21 cellular contexts compared by ENCODE assay signal in genomic region chr1:198890531-198890930, GRCh38.
DNase-seq lines count a peak whose midpoint lies in the region; ATAC-seq, FAIRE-seq and TF ChIP-seq lines count a peak whose summit lies in the region.
"Had no signal": no experiment of that assay in that cellular context is flagged by ENCODE, and none has a peak within 500 bp of the region (broad histone marks: within the 10 kb centered on the region; RNA-seq: fewer than 3 reads in every experiment).

No MANE protein-coding gene starts in this region.

- H3K27me3 Mint-ChIP-seq in endothelial cell (ENCODE audit: unreplicated experiment) = peaks cover 8% of the 10 kb centered on the region
- H3K27me3 Mint-ChIP-seq: naive B cell; stimulated activated naive B cell treated with anti-CD40 and anti-IgM and Interleukin-4, amounts not matched to agents 10 μg/mL and 1 μg/mL and 100 μg/mL, for 72 hours had no signal

- H3K27me3 ChIP-seq in A673 (replicated peaks; ENCODE audit: insufficient read depth, low read depth, low read length, poor library complexity) (no peaks in the 10 kb centered on the region), thyroid gland (no peaks in the 10 kb centered on the region), esophagus muscularis mucosa (no peaks in the 10 kb centered on the region)
- H3K27me3 ChIP-seq: vagina had no signal

- intact Hi-C loops in A673 (cut with micrococcal nuclease; ENCODE audit: unreplicated experiment) (loop anchor here (5.0 to 10.0 kb wide), 3 partner anchors 116 to 574 kb away; no protein-coding TSS in a partner anchor), thyroid gland (cut with DNase I) (no loop called here), cardiac septum (cut with DNase I) (no loop called here), esophagus muscularis mucosa (cut with DNase I) (no loop called here)

- no peak for TF ChIP-seq POLR2A in thyroid gland (IDR thresholded peaks at IDR 0.05)
- TF ChIP-seq POLR2A in esophagus muscularis mucosa (IDR thresholded peaks at IDR 0.05; ENCODE audit: low read depth) = no peak

- peak overlapping the region; percentile 67 for H3K27ac Mint-ChIP-seq in endothelial cell (ENCODE audit: unreplicated experiment)
- H3K27ac Mint-ChIP-seq: activated T-helper 2 cell treated with anti-CD3 and anti-CD28 coated beads, Interferon-gamma antibody, Interleukin-2, Interleukin-4, amounts not matched to agents 10 μg/mL and 5 μg/mL and 100 μg/mL, durations not matched to agents 14 hours and 24 hours and 36 hours; stimulated activated naive B cell treated with anti-CD40 and anti-IgM and Interleukin-4, amounts not matched to agents 10 μg/mL and 1 μg/mL and 100 μg/mL, for 72 hours had no signal

- H3K9me3 ChIP-seq in A673 (ENCODE audit: low read depth, low read length, poor library complexity, severe bottlenecking) = no peaks in the 10 kb centered on the region
- H3K9me3 ChIP-seq in thyroid gland = no peaks in the 10 kb centered on the region
- no peaks in the 10 kb centered on the region for H3K9me3 ChIP-seq in esophagus muscularis mucosa
- H3K9me3 ChIP-seq: vagina had no signal

- no TSS peak for BruUV-seq in A673 (replicated peaks; lab: Mats Ljungman, UMichigan)

- DNase-seq in A673 (ENCODE audit: low spot score) (no peak), GM19239 (ENCODE audit: insufficient read length, low spot score) (no peak), NCI-H345 (lab: John Stamatoyannopoulos, UW) (peak; percentile 43), endothelial cell (ENCODE audit: low spot score) (no peak), thyroid gland (no peak), cardiac septum (ENCODE audit: low spot score) (no peak), esophagus muscularis mucosa (ENCODE audit: extremely low spot score) (no peak)
- DNase-seq: activated CD4-positive, alpha-beta T cell treated with anti-CD3 and anti-CD28 coated beads, Interleukin-2, amount 50 U/mL, for 48 hours; AML-193; effector CD8-positive, alpha-beta T cell; left colon; naive B cell; NCI-H2227 treated with DMSO at 0.1 percent for 48 hours; RPMI8226; stimulated activated CD4-positive, alpha-beta T cell treated with anti-CD3 and anti-CD28 coated beads, Interleukin-2, amount 100 ng/mL, for 48 hours; stimulated activated naive B cell treated with anti-CD40 and anti-IgM and Interleukin-4, amounts not matched to agents 10 μg/mL and 1 μg/mL and 100 μg/mL, for 72 hours; T-helper 9 cell had no signal

- FAIRE-seq in GM19239 (lab: Jason Lieb, UNC) = peak; percentile 52
- FAIRE-seq: G401.6 had no signal

- no peaks in the 10 kb centered on the region for H3K36me3 Mint-ChIP-seq in endothelial cell (ENCODE audit: low read depth, unreplicated experiment)
- H3K36me3 Mint-ChIP-seq: naive B cell had no signal

- TF ChIP-seq CTCF in A673 (conservative IDR thresholded peaks at IDR 0.05; ENCODE audit: low read depth, low read length) = no peak
- no peak for TF ChIP-seq CTCF in endothelial cell (IDR thresholded peaks at IDR 0.05; ENCODE audit: unreplicated experiment)
- TF ChIP-seq CTCF in thyroid gland (IDR thresholded peaks at IDR 0.05) = no peak
- no peak for TF ChIP-seq CTCF in esophagus muscularis mucosa (IDR thresholded peaks at IDR 0.05)

- ATAC-seq in HG02885 (IDR thresholded peaks at IDR 0.05; ENCODE audit: poor library complexity, unreplicated experiment) = no peak
- ATAC-seq: left colon; stimulated activated naive B cell treated with anti-CD40 and anti-IgM and Interleukin-4, amounts not matched to agents 10 μg/mL and 1 μg/mL and 100 μg/mL, for 72 hours had no signal

- CTCF ChIA-PET in A673 (lab: Charles Lee) = no interaction called here

- H3K27ac ChIP-seq in A673 (ENCODE audit: low read depth, low read length, poor library complexity, severe bottlenecking) = peak overlapping the region; percentile 94
- no peak overlapping the region for H3K27ac ChIP-seq in thyroid gland
- H3K27ac ChIP-seq in esophagus muscularis mucosa (replicated peaks in 1 of 4) = no peak overlapping the region
- H3K27ac ChIP-seq: vagina had no signal

- H3K4me1 Mint-ChIP-seq in endothelial cell (ENCODE audit: unreplicated experiment) = peaks cover 40% of the 10 kb centered on the region
- H3K4me1 Mint-ChIP-seq: stimulated activated naive B cell treated with anti-CD40 and anti-IgM and Interleukin-4, amounts not matched to agents 10 μg/mL and 1 μg/mL and 100 μg/mL, for 72 hours had no signal

- no peaks in the 10 kb centered on the region for H3K9me3 Mint-ChIP-seq in endothelial cell (ENCODE audit: unreplicated experiment)
- H3K9me3 Mint-ChIP-seq: activated T-helper 2 cell treated with anti-CD3 and anti-CD28 coated beads, Interferon-gamma antibody, Interleukin-2, Interleukin-4, amounts not matched to agents 10 μg/mL and 5 μg/mL and 100 μg/mL, durations not matched to agents 14 hours and 24 hours and 36 hours; naive B cell; stimulated activated naive B cell treated with anti-CD40 and anti-IgM and Interleukin-4, amounts not matched to agents 10 μg/mL and 1 μg/mL and 100 μg/mL, for 72 hours had no signal

- H3K4me3 ChIP-seq in A673 (ENCODE audit: low read depth, low read length, poor library complexity, severe bottlenecking) (no peak overlapping the region), thyroid gland (replicated peaks in 1 of 3) (no peak overlapping the region), esophagus muscularis mucosa (no peak overlapping the region)
- H3K4me3 ChIP-seq: vagina had no signal

- TF ChIP-seq EP300 in esophagus muscularis mucosa (IDR thresholded peaks at IDR 0.05) = no peak

- POLR2A ChIA-PET in A673 (lab: Charles Lee; ENCODE audit: low non-redundant PET) = no interaction called here

- H3K4me1 ChIP-seq in A673 (ENCODE audit: insufficient read depth, low read length, poor library complexity, severe bottlenecking) (peaks cover 92% of the 10 kb centered on the region), thyroid gland (peaks cover 0 to 7% of the 10 kb centered on the region in 2 donors), esophagus muscularis mucosa (no peaks in the 10 kb centered on the region)
- H3K4me1 ChIP-seq: vagina had no signal

- H3K36me3 ChIP-seq in A673 (ENCODE audit: insufficient read depth, low read length, poor library complexity, severe bottlenecking) = peaks cover 27% of the 10 kb centered on the region
- no peaks in the 10 kb centered on the region for H3K36me3 ChIP-seq in thyroid gland
- H3K36me3 ChIP-seq in esophagus muscularis mucosa = no peaks in the 10 kb centered on the region
- H3K36me3 ChIP-seq: vagina had no signal

- no peak overlapping the region for H3K4me3 Mint-ChIP-seq in endothelial cell (ENCODE audit: unreplicated experiment)
- H3K4me3 Mint-ChIP-seq: naive B cell; stimulated activated naive B cell treated with anti-CD40 and anti-IgM and Interleukin-4, amounts not matched to agents 10 μg/mL and 1 μg/mL and 100 μg/mL, for 72 hours had no signal

- 40 to 45% methylated on average over 2 of the region's 2 CpGs for WGBS in thyroid gland, 2 donors
- WGBS in esophagus muscularis mucosa = 67% methylated on average over 2 of the region's 2 CpGs
